13 cellular contexts compared by ENCODE assay signal in the genomic region with DNA sequence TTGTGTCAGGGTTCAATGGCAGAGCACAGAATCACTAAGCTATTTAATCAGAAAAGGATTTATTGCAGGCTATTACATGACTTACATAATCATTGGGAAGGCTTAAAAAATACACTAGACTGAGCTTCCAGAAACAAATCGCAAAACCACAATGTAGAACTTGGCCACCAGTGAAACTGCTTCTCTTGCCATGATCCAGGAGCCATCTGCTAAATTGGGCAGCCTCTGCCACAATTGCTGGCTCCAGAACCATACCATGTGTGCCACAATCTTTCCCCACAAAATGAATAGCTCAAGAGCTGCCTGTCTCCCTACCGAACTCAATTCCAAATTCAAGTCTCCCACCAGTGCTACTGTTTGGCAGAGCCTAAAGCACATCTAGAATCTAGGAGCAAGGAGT. TPM values are rescaled to one million over a fixed set of nuclear protein-coding genes. Genes with fewer than 3 reads are reported as not detected.
DNase-seq lines count a peak whose midpoint lies in the region; ATAC-seq lines count a peak whose summit lies in the region.
"Had no signal": no experiment of that assay in that cellular context is flagged by ENCODE, and none has a peak within 500 bp of the region (broad histone marks: within the 10 kb centered on the region; RNA-seq: fewer than 3 reads in every experiment).

No MANE protein-coding gene starts in this region.

- H3K36me3 Mint-ChIP-seq in activated naive CD4-positive, alpha-beta T cell treated with anti-CD3 and anti-CD28 coated beads, Interleukin-2, amount 50 U/mL, for 24 hours = no peaks in the 10 kb centered on the region

- H3K9me3 Mint-ChIP-seq in activated naive CD4-positive, alpha-beta T cell treated with anti-CD3 and anti-CD28 coated beads, Interleukin-2, amount 50 U/mL, for 24 hours = no peaks in the 10 kb centered on the region

- 10% methylated on average over 2 of the region's 2 CpGs for WGBS in thymus

- peak overlapping the region; percentile 94 for H3K27ac Mint-ChIP-seq in activated naive CD4-positive, alpha-beta T cell treated with anti-CD3 and anti-CD28 coated beads, Interleukin-2, amount 50 U/mL, for 24 hours

- H3K4me1 ChIP-seq in effector memory CD4-positive, alpha-beta T cell (ENCODE audit: control insufficient read depth, insufficient read depth, low read length, poor library complexity, severe bottlenecking) = peaks cover 34% of the 10 kb centered on the region
- peaks cover 22% of the 10 kb centered on the region for H3K4me1 ChIP-seq in thymus (ENCODE audit: control insufficient read depth, insufficient read depth, low read length)

- peak overlapping the region; percentile 56 for H3K4me3 ChIP-seq in effector memory CD4-positive, alpha-beta T cell (ENCODE audit: insufficient read depth, low read depth, low read length, poor library complexity, severe bottlenecking)
- peak overlapping the region; percentile 48 for H3K4me3 ChIP-seq in thymus (ENCODE audit: low read length)

- peaks cover 88% of the 10 kb centered on the region for H3K4me1 Mint-ChIP-seq in activated naive CD4-positive, alpha-beta T cell treated with anti-CD3 and anti-CD28 coated beads, Interleukin-2, amount 50 U/mL, for 24 hours

- peak overlapping the region; percentile 92 for H3K4me3 Mint-ChIP-seq in activated naive CD4-positive, alpha-beta T cell treated with anti-CD3 and anti-CD28 coated beads, Interleukin-2, amount 50 U/mL, for 24 hours

- H3K36me3 ChIP-seq in effector memory CD4-positive, alpha-beta T cell (ENCODE audit: control insufficient read depth, insufficient read depth, low read length) = no peaks in the 10 kb centered on the region
- H3K36me3 ChIP-seq in thymus (ENCODE audit: control insufficient read depth, insufficient read depth) = no peaks in the 10 kb centered on the region

- no peaks in the 10 kb centered on the region for H3K27me3 ChIP-seq in effector memory CD4-positive, alpha-beta T cell (replicated peaks; ENCODE audit: control insufficient read depth, insufficient read depth, low read length, poor library complexity, severe bottlenecking)
- H3K27me3 ChIP-seq in thymus (ENCODE audit: control insufficient read depth, insufficient read depth) = no peaks in the 10 kb centered on the region

- H3K9me3 ChIP-seq in effector memory CD4-positive, alpha-beta T cell (ENCODE audit: control insufficient read depth, low read length) = no peaks in the 10 kb centered on the region
- no peaks in the 10 kb centered on the region for H3K9me3 ChIP-seq in thymus (ENCODE audit: control insufficient read depth)

- H3K27ac ChIP-seq in effector memory CD4-positive, alpha-beta T cell (ENCODE audit: insufficient read depth, low read length, poor library complexity, severe bottlenecking) = no peak overlapping the region
- H3K27ac ChIP-seq in thymus (ENCODE audit: low read depth) = peak overlapping the region; percentile 53
- H3K27ac ChIP-seq: C4-2B had no signal

- H3K27me3 Mint-ChIP-seq in activated naive CD4-positive, alpha-beta T cell treated with anti-CD3 and anti-CD28 coated beads, Interleukin-2, amount 50 U/mL, for 24 hours = no peaks in the 10 kb centered on the region

- no peak for DNase-seq in activated naive CD4-positive, alpha-beta T cell (lab: John Stamatoyannopoulos, UW)
- peak; percentile 33 for DNase-seq in RPMI8226
- no peak for DNase-seq in effector memory CD4-positive, alpha-beta T cell
- DNase-seq: GDM1, glutamatergic neuron, kidney glomerular epithelial cell, NCI-H1930 had no signal

- ATAC-seq in HG02763 (IDR thresholded peaks at IDR 0.05; ENCODE audit: unreplicated experiment) = no peak
- no peak for ATAC-seq in HG03196 (IDR thresholded peaks at IDR 0.05; ENCODE audit: unreplicated experiment)
- ATAC-seq in GM19452 (IDR thresholded peaks at IDR 0.05; ENCODE audit: unreplicated experiment) = no peak

RNA-seq across cellular contexts. Expression of a gene that starts 9.8 kb away (rescaled TPM):
- polyA plus RNA-seq in thymus = 25.1 TPM

RNA-seq across cellular contexts. Expression of a gene that starts 58.8 kb away (rescaled TPM):
- polyA plus RNA-seq in thymus = 51.5 TPM
